1 cellular context compared by ENCODE assay signal in the genomic region with DNA sequence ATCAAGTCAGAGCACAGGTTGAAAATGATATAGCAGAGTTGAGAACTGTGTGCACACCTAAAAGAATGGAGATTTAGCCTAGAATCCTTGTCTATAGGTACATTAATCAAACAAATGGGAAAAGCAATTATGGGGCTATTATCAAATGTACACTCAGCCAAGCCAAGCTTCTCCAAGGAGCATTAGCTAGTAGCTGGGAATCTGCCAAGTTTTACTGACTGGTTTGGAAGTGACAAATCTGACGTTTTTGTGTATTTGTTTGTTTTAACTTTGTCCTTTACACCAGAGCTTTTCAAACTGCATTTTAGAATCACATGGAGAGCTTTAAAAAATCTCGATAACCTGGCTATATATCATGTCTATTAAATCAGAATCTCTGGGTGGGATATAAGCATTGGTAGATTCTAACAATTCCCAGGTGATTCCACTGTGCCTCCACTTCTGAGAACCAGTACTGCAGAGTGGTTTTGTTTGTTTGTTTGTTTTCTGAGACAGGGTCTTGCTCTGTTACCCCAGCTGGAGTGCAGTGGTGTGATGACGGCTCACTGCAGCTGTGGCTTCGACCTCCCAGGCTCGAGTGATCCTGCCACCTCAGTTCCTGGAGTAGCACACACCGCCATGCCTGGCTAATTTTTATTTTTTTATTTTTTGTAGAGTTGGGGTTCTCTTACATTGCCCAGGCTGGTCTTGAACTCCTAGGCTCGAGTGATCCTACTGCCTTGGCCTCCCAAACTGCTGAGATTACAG.
TF ChIP-seq lines count a peak whose summit lies in the region.

No MANE protein-coding gene starts in this region.

TF ChIP-seq in IMR-90, 13 proteins besides CTCF, POLR2A, EP300 and RAD21 (continued from another document):
- no peak for TF ChIP-seq MXI1 (IDR thresholded peaks at IDR 0.05; ENCODE audit: borderline replicate concordance, low read depth, low read length)
- TF ChIP-seq SMC3 (IDR thresholded peaks at IDR 0.05; ENCODE audit: low read depth, low read length) = no peak
- TF ChIP-seq MAZ (IDR thresholded peaks at IDR 0.05; ENCODE audit: borderline replicate concordance, low read depth, low read length) = no peak
